In genomic region chr12:83856803-83857202, GRCh38 we compare ENCODE assay signal across 23 cellular contexts.
"Had no signal": no experiment of that assay in that cellular context is flagged by ENCODE, and none has a peak within 500 bp of the region (broad histone marks: within the 10 kb centered on the region; RNA-seq: fewer than 3 reads in every experiment).

No MANE protein-coding gene starts in this region.

- DNase-seq: colonic mucosa; cortex of kidney; effector CD8-positive, alpha-beta T cell; effector memory CD8-positive, alpha-beta T cell; endodermal cell; foreskin keratinocyte; gastrocnemius medialis; glutamatergic neuron; head of caudate nucleus; heart right ventricle; hippocampal formation; left cardiac atrium; left ventricle myocardium superior; lower lobe of right lung; mesenchymal stem cell; midbrain; naive thymus-derived CD4-positive, alpha-beta T cell had no signal

- H3K27me3 Mint-ChIP-seq: dendritic cell treated with granulocyte-macrophage colony-stimulating factor and Interleukin-4, amounts not matched to agents 40 ng/mL and 50 ng/mL, for 4 days; effector memory CD8-positive, alpha-beta T cell; naive thymus-derived CD4-positive, alpha-beta T cell had no signal

- FAIRE-seq: endothelial cell of umbilical vein, islet of Langerhans, keratinocyte had no signal

- H3K4me3 Mint-ChIP-seq: dendritic cell treated with granulocyte-macrophage colony-stimulating factor and Interleukin-4, amounts not matched to agents 40 ng/mL and 50 ng/mL, for 4 days; effector memory CD8-positive, alpha-beta T cell; endodermal cell; naive thymus-derived CD4-positive, alpha-beta T cell had no signal

- H3K4me1 Mint-ChIP-seq: endodermal cell; naive thymus-derived CD4-positive, alpha-beta T cell had no signal

- H3K27me3 ChIP-seq: colonic mucosa, esophagus muscularis mucosa, foreskin keratinocyte, gastrocnemius medialis, heart right ventricle, left lung had no signal

- H3K36me3 ChIP-seq: colonic mucosa, esophagus muscularis mucosa, gastrocnemius medialis, heart right ventricle, left lung, lower lobe of right lung had no signal

- H3K27ac Mint-ChIP-seq: dendritic cell treated with granulocyte-macrophage colony-stimulating factor and Interleukin-4, amounts not matched to agents 40 ng/mL and 50 ng/mL, for 4 days; effector memory CD8-positive, alpha-beta T cell; endodermal cell; naive thymus-derived CD4-positive, alpha-beta T cell had no signal

- H3K4me3 ChIP-seq: colonic mucosa, esophagus muscularis mucosa, gastrocnemius medialis, heart right ventricle, left lung, lower lobe of right lung had no signal

- H3K9me3 ChIP-seq: colonic mucosa, gastrocnemius medialis had no signal

- H3K4me1 ChIP-seq: colonic mucosa, esophagus muscularis mucosa, foreskin keratinocyte, gastrocnemius medialis, heart right ventricle, left lung, lower lobe of right lung had no signal

- H3K27ac ChIP-seq: colonic mucosa, esophagus muscularis mucosa, foreskin keratinocyte, gastrocnemius medialis, heart right ventricle, left lung, lower lobe of right lung had no signal
